10 cellular contexts compared by ENCODE assay signal in the genomic region with DNA sequence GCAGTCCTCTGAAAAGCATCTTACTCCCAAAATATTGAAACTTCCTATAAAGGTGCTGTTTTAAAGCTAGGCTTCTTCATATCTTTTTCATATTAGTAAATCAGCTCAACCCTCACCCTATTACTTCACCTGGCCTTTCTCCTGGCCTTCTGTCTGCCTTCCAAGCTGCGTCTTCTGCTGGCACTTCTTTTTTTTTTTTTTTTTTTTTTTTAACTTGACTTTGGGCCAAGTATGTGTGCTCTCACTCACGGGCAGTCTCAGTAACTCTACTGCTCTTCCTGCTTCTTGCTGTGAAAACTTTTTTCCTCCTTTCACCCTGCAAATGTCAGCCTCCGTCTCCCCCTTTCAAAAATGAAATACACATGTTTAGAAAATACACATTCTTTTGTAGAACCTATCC. TPM values are rescaled to one million over a fixed set of nuclear protein-coding genes. Genes with fewer than 3 reads are reported as not detected.
DNase-seq lines count a peak whose midpoint lies in the region; ATAC-seq and TF ChIP-seq lines count a peak whose summit lies in the region.
"Had no signal": no experiment of that assay in that cellular context is flagged by ENCODE, and none has a peak within 500 bp of the region (broad histone marks: within the 10 kb centered on the region; RNA-seq: fewer than 3 reads in every experiment).

No MANE protein-coding gene starts in this region.

- H3K27ac ChIP-seq in fibroblast of lung (ENCODE audit: insufficient read depth, low read length), result no peak overlapping the region
- H3K27ac ChIP-seq in CD4-positive, alpha-beta T cell (ENCODE audit: low read depth, low read length), result no peak overlapping the region

- H3K27me3 ChIP-seq in fibroblast of lung (ENCODE audit: control insufficient read depth, insufficient read depth, low read length), result no peaks in the 10 kb centered on the region
- no peaks in the 10 kb centered on the region for H3K27me3 ChIP-seq in CD4-positive, alpha-beta T cell (ENCODE audit: control insufficient read depth, insufficient read depth, low read length)

- no peaks in the 10 kb centered on the region for H3K36me3 Mint-ChIP-seq in osteocyte (ENCODE audit: unreplicated experiment)
- H3K36me3 Mint-ChIP-seq in CD4-positive, alpha-beta T cell (ENCODE audit: low read depth), result no peaks in the 10 kb centered on the region

- H3K4me2 ChIP-seq in fibroblast of lung (ENCODE audit: extremely low read depth, insufficient read depth, low read length), result no peak overlapping the region

- H4K20me1 ChIP-seq in fibroblast of lung (ENCODE audit: control insufficient read depth, extremely low read depth, insufficient read depth, low read length), result no peaks in the 10 kb centered on the region

- no peak overlapping the region for H3K4me3 ChIP-seq in fibroblast of lung (replicated peaks in 1 of 4; ENCODE audit: control extremely low read depth in 1 of 4, insufficient read depth in 1 of 4, low read depth in 3 of 4, low read length in 4 of 4)

- peak overlapping the region; percentile 65 for H3K27ac Mint-ChIP-seq in osteocyte (ENCODE audit: unreplicated experiment)
- no peak overlapping the region for H3K27ac Mint-ChIP-seq in CD4-positive, alpha-beta T cell

- H3K4me1 Mint-ChIP-seq in osteocyte (ENCODE audit: unreplicated experiment), result peaks cover 26% of the 10 kb centered on the region
- peaks cover 19% of the 10 kb centered on the region for H3K4me1 Mint-ChIP-seq in CD4-positive, alpha-beta T cell (ENCODE audit: low read depth)

- H3K9me3 Mint-ChIP-seq in osteocyte (ENCODE audit: unreplicated experiment), result no peaks in the 10 kb centered on the region
- no peaks in the 10 kb centered on the region for H3K9me3 Mint-ChIP-seq in CD4-positive, alpha-beta T cell

- CTCF ChIA-PET in CD4-positive, alpha-beta T cell (lab: Charles Lee), result no interaction called here

- no peaks in the 10 kb centered on the region for H3K9me3 ChIP-seq in fibroblast of lung (ENCODE audit: control insufficient read depth, insufficient read depth, low read depth, low read length)
- H3K9me3 ChIP-seq in CD4-positive, alpha-beta T cell (ENCODE audit: control insufficient read depth, low read length), result no peaks in the 10 kb centered on the region

- DNase-seq in GF-D8 (lab: John Stamatoyannopoulos, UW) (peak; percentile 74), OCI-M1 (lab: John Stamatoyannopoulos, UW) (peak; percentile 41), fibroblast of lung (ENCODE audit: low read depth in 2 of 2) (peak; percentile 37 to 80), osteocyte (ENCODE audit: extremely low spot score, unreplicated experiment) (no peak), retina (no peak)
- no peak for DNase-seq in CD4-positive, alpha-beta T cell
- DNase-seq: NCI-H1694 had no signal

- POLR2A ChIA-PET in CD4-positive, alpha-beta T cell (lab: Charles Lee), result no interaction called here

- no peak for ATAC-seq in CD4-positive, alpha-beta T cell (ENCODE audit: poor library complexity)
- ATAC-seq in GM19463 (IDR thresholded peaks at IDR 0.05; ENCODE audit: unreplicated experiment), result no peak
- ATAC-seq in HG02885 (IDR thresholded peaks at IDR 0.05; ENCODE audit: poor library complexity, unreplicated experiment), result no peak

- no peak overlapping the region for H3K4me3 Mint-ChIP-seq in osteocyte (ENCODE audit: unreplicated experiment)
- no peak overlapping the region for H3K4me3 Mint-ChIP-seq in CD4-positive, alpha-beta T cell

- no peaks in the 10 kb centered on the region for H3K36me3 ChIP-seq in fibroblast of lung (ENCODE audit: control insufficient read depth, insufficient read depth, low read length)

- no peak overlapping the region for H3K9ac ChIP-seq in fibroblast of lung (ENCODE audit: insufficient read depth, low read length)

- no peaks in the 10 kb centered on the region for H3K27me3 Mint-ChIP-seq in osteocyte (ENCODE audit: unreplicated experiment)
- H3K27me3 Mint-ChIP-seq in CD4-positive, alpha-beta T cell, result no peaks in the 10 kb centered on the region

- intact Hi-C loops in CD4-positive, alpha-beta T cell (cut with DNase I, micrococcal nuclease), result no loop called here

- H3K4me1 ChIP-seq in fibroblast of lung (ENCODE audit: control insufficient read depth, extremely low read depth, insufficient read depth, low read length), result no peaks in the 10 kb centered on the region

- no peaks in the 10 kb centered on the region for H3K79me2 ChIP-seq in fibroblast of lung (ENCODE audit: control insufficient read depth, insufficient read depth, low read length)

- no peak overlapping the region for H2AFZ ChIP-seq in fibroblast of lung (ENCODE audit: low read length)

- TF ChIP-seq CTCF in fibroblast of lung (conservative IDR thresholded peaks at IDR 0.05 in 1 of 2, IDR thresholded peaks at IDR 0.05 in 1 of 2; ENCODE audit: low read depth in 1 of 2, low read length in 2 of 2) (no peak), osteocyte (IDR thresholded peaks at IDR 0.05) (no peak)
- TF ChIP-seq CTCF in CD4-positive, alpha-beta T cell (IDR thresholded peaks at IDR 0.05), result no peak

RNA-seq across cellular contexts. Expression of a gene that starts 41.2 kb away (rescaled TPM):
- total RNA-seq in fibroblast of lung (under 0.01 TPM in 1 of 2 replicates, not detected in the other), osteocyte (not detected in 2 replicates)
- 0.07 and 0.54 TPM in 2 replicates for polyA plus RNA-seq in fibroblast of lung
- polyA plus RNA-seq in fibroblast of lung (2012), result 0.06 and 0.40 TPM in 2 replicates
- polyA minus RNA-seq in fibroblast of lung (ENCODE audit: low replicate concordance), result not detected in 2 replicates
- not detected for total RNA-seq in CD4-positive, alpha-beta T cell
- total RNA-seq: T-helper 2 cell treated with Interferon-gamma antibody and Interleukin-4, amounts not matched to agents 100 ng/mL and 5 ng/mL, for 36 hours had no signal

Comparison
In these comparisons a context has a peak if more than half of its experiments do, and no peak if none do; other contexts are left out.
1. DNase-seq: peak in GF-D8 (single experiment), OCI-M1 (single experiment) and fibroblast of lung (2 of 2); none in osteocyte (single experiment), CD4-positive, alpha-beta T cell (0 of 10) and retina (single experiment).